Comparison of ENCODE assay signal across 10 cellular contexts in genomic region chr10:74234569-74234968, GRCh38.
A peak's percentile ranks its signal among the peaks of the same experiment; 100 is the strongest.
DNase-seq lines count a peak whose midpoint lies in the region; ATAC-seq, FAIRE-seq and TF ChIP-seq lines count a peak whose summit lies in the region.
"Had no signal": no experiment of that assay in that cellular context is flagged by ENCODE, and none has a peak within 500 bp of the region (broad histone marks: within the 10 kb centered on the region; RNA-seq: fewer than 3 reads in every experiment).

No MANE protein-coding gene starts in this region.

- peaks cover 0 to 4% of the 10 kb centered on the region in 2 donors for H3K4me1 Mint-ChIP-seq in natural killer cell
- H3K4me1 Mint-ChIP-seq in natural killer cell treated with Interleukin-12 subunit alpha and Interleukin-12 subunit beta and Interleukin-15 and Interleukin-18, amount 100 ng/mL, for 72 hours (ENCODE audit: low read depth in 2 of 2): no peaks in the 10 kb centered on the region
- peaks cover 17% of the 10 kb centered on the region for H3K4me1 Mint-ChIP-seq in activated T-helper 1 cell treated with anti-CD3 and anti-CD28 coated beads, Interleukin-12 subunit alpha, Interleukin-12 subunit beta, Interleukin-2, Interleukin-4 antibody, amounts not matched to agents 30 ng/mL and 10 ng/mL and 1 ng/mL, durations not matched to agents 14 hours and 24 hours and 36 hours (ENCODE audit: low read depth)

- no peaks in the 10 kb centered on the region for H3K27me3 Mint-ChIP-seq in natural killer cell (ENCODE audit: low read depth in 2 of 2)
- no peaks in the 10 kb centered on the region for H3K27me3 Mint-ChIP-seq in natural killer cell treated with Interleukin-12 subunit alpha and Interleukin-12 subunit beta and Interleukin-15 and Interleukin-18, amount 100 ng/mL, for 72 hours
- no peaks in the 10 kb centered on the region for H3K27me3 Mint-ChIP-seq in activated T-helper 1 cell treated with anti-CD3 and anti-CD28 coated beads, Interleukin-12 subunit alpha, Interleukin-12 subunit beta, Interleukin-2, Interleukin-4 antibody, amounts not matched to agents 30 ng/mL and 10 ng/mL and 1 ng/mL, durations not matched to agents 14 hours and 24 hours and 36 hours (ENCODE audit: insufficient read depth)

- in situ Hi-C loops in SK-MEL-5 (cut with HindIII; ENCODE audit: low pct_unique_long_range_greater_than_20kb, low sequenced_read_pairs): no loop called here

- no peak overlapping the region for H3K4me3 Mint-ChIP-seq in natural killer cell
- no peak overlapping the region for H3K4me3 Mint-ChIP-seq in natural killer cell treated with Interleukin-12 subunit alpha and Interleukin-12 subunit beta and Interleukin-15 and Interleukin-18, amount 100 ng/mL, for 72 hours
- no peak overlapping the region for H3K4me3 Mint-ChIP-seq in activated T-helper 1 cell treated with anti-CD3 and anti-CD28 coated beads, Interleukin-12 subunit alpha, Interleukin-12 subunit beta, Interleukin-2, Interleukin-4 antibody, amounts not matched to agents 30 ng/mL and 10 ng/mL and 1 ng/mL, durations not matched to agents 14 hours and 24 hours and 36 hours

- ATAC-seq in natural killer cell: no peak
- no peak for ATAC-seq in natural killer cell treated with Interleukin-12 subunit alpha and Interleukin-12 subunit beta and Interleukin-15 and Interleukin-18, amount 100 ng/mL, for 72 hours
- no peak for ATAC-seq in HG02884 (IDR thresholded peaks at IDR 0.05; ENCODE audit: unreplicated experiment)
- ATAC-seq in HG02938 (IDR thresholded peaks at IDR 0.05; ENCODE audit: unreplicated experiment): no peak

- FAIRE-seq in frontal cortex (lab: Jason Lieb, UNC): peak; percentile 82

- no peak overlapping the region for H3K27ac Mint-ChIP-seq in natural killer cell
- H3K27ac Mint-ChIP-seq in natural killer cell treated with Interleukin-12 subunit alpha and Interleukin-12 subunit beta and Interleukin-15 and Interleukin-18, amount 100 ng/mL, for 72 hours: no peak overlapping the region
- H3K27ac Mint-ChIP-seq in activated T-helper 1 cell treated with anti-CD3 and anti-CD28 coated beads, Interleukin-12 subunit alpha, Interleukin-12 subunit beta, Interleukin-2, Interleukin-4 antibody, amounts not matched to agents 30 ng/mL and 10 ng/mL and 1 ng/mL, durations not matched to agents 14 hours and 24 hours and 36 hours: no peak overlapping the region

- no peaks in the 10 kb centered on the region for H3K36me3 Mint-ChIP-seq in natural killer cell
- no peaks in the 10 kb centered on the region for H3K36me3 Mint-ChIP-seq in natural killer cell treated with Interleukin-12 subunit alpha and Interleukin-12 subunit beta and Interleukin-15 and Interleukin-18, amount 100 ng/mL, for 72 hours
- no peaks in the 10 kb centered on the region for H3K36me3 Mint-ChIP-seq in activated T-helper 1 cell treated with anti-CD3 and anti-CD28 coated beads, Interleukin-12 subunit alpha, Interleukin-12 subunit beta, Interleukin-2, Interleukin-4 antibody, amounts not matched to agents 30 ng/mL and 10 ng/mL and 1 ng/mL, durations not matched to agents 14 hours and 24 hours and 36 hours (ENCODE audit: low read depth)

- no peak for DNase-seq in natural killer cell
- no peak for DNase-seq in natural killer cell treated with Interleukin-12 subunit alpha and Interleukin-12 subunit beta and Interleukin-15 and Interleukin-18, amount 100 ng/mL, for 72 hours (ENCODE audit: low spot score)
- DNase-seq in SK-MEL-5 (ENCODE audit: low read depth, low spot score): peak; percentile 12
- no peak for DNase-seq in frontal cortex (ENCODE audit: low spot score in 2 of 2)
- DNase-seq in HuH-7.5 (ENCODE audit: low spot score): no peak
- no peak for DNase-seq in activated T-helper 1 cell treated with anti-CD3 and anti-CD28 coated beads, Interleukin-12 subunit alpha, Interleukin-12 subunit beta, Interleukin-2, Interleukin-4 antibody, amounts not matched to agents 30 ng/mL and 10 ng/mL and 1 ng/mL, durations not matched to agents 14 hours and 24 hours and 36 hours (ENCODE audit: low spot score)
- DNase-seq: DMS79, nucleus accumbens had no signal

- peak; percentile 42 for TF ChIP-seq CTCF in natural killer cell (IDR thresholded peaks at IDR 0.05)

- intact Hi-C loops in natural killer cell (cut with micrococcal nuclease): no loop called here
- intact Hi-C loops in activated T-helper 1 cell treated with anti-CD3 and anti-CD28 coated beads, Interleukin-12 subunit alpha, Interleukin-12 subunit beta, Interleukin-2, Interleukin-4 antibody, amounts not matched to agents 30 ng/mL and 10 ng/mL and 1 ng/mL, durations not matched to agents 14 hours and 24 hours and 36 hours (cut with micrococcal nuclease): loop anchor here (1.0 kb wide), 2 partner anchors 83 to 348 kb away; partner anchors contain the start of gene ADK

- H3K9me3 Mint-ChIP-seq in natural killer cell: no peaks in the 10 kb centered on the region
- no peaks in the 10 kb centered on the region for H3K9me3 Mint-ChIP-seq in natural killer cell treated with Interleukin-12 subunit alpha and Interleukin-12 subunit beta and Interleukin-15 and Interleukin-18, amount 100 ng/mL, for 72 hours
- H3K9me3 Mint-ChIP-seq in activated T-helper 1 cell treated with anti-CD3 and anti-CD28 coated beads, Interleukin-12 subunit alpha, Interleukin-12 subunit beta, Interleukin-2, Interleukin-4 antibody, amounts not matched to agents 30 ng/mL and 10 ng/mL and 1 ng/mL, durations not matched to agents 14 hours and 24 hours and 36 hours: no peaks in the 10 kb centered on the region
